ENCODE assay signal across 1 cellular context in the genomic region with DNA sequence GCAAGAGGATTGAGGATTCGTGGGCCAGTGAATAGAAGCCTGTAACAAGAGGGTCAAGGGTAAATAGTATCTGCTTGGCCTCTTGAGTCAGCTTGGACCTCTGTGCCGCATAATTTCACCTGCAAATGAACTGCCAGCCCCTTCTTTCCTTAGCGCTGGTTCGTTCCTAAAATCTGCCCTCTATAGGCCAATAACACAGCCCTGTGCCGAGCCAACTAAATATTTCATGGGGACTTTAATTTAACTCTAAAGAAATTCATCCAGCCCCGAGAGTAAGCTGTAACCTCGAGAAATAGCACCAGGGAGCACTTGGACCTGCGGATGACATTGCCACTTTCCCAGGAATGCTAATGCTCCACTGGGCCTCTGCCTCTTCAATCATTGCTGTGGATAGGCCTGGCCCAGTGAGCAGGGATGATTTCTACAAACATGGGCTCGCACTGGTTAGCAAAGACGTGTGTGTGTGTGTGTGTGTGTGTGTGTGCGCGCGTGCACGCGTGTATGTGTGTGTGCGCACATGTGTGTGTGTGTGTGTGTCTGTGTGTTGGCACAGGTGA.
TF ChIP-seq lines count a peak whose summit lies in the region.

No MANE protein-coding gene starts in this region.

TF ChIP-seq in GM23338, 12 proteins besides CTCF, POLR2A, EP300 and RAD21 (continued from another document):
- TF ChIP-seq, protein P1, sequence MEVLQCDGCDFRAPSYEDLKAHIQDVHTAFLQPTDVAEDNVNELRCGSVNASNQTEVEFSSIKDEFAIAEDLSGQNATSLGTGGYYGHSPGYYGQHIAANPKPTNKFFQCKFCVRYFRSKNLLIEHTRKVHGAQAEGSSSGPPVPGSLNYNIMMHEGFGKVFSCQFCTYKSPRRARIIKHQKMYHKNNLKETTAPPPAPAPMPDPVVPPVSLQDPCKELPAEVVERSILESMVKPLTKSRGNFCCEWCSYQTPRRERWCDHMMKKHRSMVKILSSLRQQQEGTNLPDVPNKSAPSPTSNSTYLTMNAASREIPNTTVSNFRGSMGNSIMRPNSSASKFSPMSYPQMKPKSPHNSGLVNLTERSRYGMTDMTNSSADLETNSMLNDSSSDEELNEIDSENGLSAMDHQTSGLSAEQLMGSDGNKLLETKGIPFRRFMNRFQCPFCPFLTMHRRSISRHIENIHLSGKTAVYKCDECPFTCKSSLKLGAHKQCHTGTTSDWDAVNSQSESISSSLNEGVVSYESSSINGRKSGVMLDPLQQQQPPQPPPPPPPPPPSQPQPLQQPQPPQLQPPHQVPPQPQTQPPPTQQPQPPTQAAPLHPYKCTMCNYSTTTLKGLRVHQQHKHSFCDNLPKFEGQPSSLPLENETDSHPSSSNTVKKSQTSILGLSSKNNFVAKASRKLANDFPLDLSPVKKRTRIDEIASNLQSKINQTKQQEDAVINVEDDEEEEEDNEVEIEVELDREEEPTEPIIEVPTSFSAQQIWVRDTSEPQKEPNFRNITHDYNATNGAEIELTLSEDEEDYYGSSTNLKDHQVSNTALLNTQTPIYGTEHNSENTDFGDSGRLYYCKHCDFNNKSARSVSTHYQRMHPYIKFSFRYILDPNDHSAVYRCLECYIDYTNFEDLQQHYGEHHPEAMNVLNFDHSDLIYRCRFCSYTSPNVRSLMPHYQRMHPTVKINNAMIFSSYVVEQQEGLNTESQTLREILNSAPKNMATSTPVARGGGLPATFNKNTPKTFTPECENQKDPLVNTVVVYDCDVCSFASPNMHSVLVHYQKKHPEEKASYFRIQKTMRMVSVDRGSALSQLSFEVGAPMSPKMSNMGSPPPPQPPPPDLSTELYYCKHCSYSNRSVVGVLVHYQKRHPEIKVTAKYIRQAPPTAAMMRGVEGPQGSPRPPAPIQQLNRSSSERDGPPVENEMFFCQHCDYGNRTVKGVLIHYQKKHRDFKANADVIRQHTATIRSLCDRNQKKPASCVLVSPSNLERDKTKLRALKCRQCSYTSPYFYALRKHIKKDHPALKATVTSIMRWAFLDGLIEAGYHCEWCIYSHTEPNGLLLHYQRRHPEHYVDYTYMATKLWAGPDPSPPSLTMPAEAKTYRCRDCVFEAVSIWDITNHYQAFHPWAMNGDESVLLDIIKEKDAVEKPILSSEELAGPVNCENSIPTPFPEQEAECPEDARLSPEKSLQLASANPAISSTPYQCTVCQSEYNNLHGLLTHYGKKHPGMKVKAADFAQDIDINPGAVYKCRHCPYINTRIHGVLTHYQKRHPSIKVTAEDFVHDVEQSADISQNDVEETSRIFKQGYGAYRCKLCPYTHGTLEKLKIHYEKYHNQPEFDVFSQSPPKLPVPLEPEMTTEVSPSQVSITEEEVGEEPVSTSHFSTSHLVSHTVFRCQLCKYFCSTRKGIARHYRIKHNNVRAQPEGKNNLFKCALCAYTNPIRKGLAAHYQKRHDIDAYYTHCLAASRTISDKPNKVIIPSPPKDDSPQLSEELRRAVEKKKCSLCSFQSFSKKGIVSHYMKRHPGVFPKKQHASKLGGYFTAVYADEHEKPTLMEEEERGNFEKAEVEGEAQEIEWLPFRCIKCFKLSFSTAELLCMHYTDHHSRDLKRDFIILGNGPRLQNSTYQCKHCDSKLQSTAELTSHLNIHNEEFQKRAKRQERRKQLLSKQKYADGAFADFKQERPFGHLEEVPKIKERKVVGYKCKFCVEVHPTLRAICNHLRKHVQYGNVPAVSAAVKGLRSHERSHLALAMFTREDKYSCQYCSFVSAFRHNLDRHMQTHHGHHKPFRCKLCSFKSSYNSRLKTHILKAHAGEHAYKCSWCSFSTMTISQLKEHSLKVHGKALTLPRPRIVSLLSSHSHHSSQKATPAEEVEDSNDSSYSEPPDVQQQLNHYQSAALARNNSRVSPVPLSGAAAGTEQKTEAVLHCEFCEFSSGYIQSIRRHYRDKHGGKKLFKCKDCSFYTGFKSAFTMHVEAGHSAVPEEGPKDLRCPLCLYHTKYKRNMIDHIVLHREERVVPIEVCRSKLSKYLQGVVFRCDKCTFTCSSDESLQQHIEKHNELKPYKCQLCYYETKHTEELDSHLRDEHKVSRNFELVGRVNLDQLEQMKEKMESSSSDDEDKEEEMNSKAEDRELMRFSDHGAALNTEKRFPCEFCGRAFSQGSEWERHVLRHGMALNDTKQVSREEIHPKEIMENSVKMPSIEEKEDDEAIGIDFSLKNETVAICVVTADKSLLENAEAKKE (CRISPR knock-in tag; IDR thresholded peaks at IDR 0.05) = no peak
- TF ChIP-seq EZH2 (IDR thresholded peaks at IDR 0.05; ENCODE audit: low read depth, unreplicated experiment) (no peak), NANOG (IDR thresholded peaks at IDR 0.05; ENCODE audit: borderline replicate concordance) (no peak), JUNB (IDR thresholded peaks at IDR 0.05; ENCODE audit: unreplicated experiment) (no peak), EZH2phosphoT487 (IDR thresholded peaks at IDR 0.05; ENCODE audit: unreplicated experiment) (no peak)
TF ChIP-seq in GM23338: peak in this region for 0.
